In genomic region chr10:110993024-110993693, GRCh38 we compare ENCODE assay signal across 9 cellular contexts.
A peak's percentile ranks its signal among the peaks of the same experiment; 100 is the strongest.
DNase-seq lines count a peak whose midpoint lies in the region; ATAC-seq, FAIRE-seq and TF ChIP-seq lines count a peak whose summit lies in the region.
"Had no signal": no experiment of that assay in that cellular context is flagged by ENCODE, and none has a peak within 500 bp of the region (broad histone marks: within the 10 kb centered on the region; RNA-seq: fewer than 3 reads in every experiment).

No MANE protein-coding gene starts in this region.

- 0 out of 2 replicates have a peak, but pooled peaks cover 3% of the 10 kb centered on the region for H3K36me3 ChIP-seq in DND-41 (ENCODE audit: insufficient read depth, low read length)

- H3K27me3 ChIP-seq in DND-41 (ENCODE audit: insufficient read depth, low read length, poor library complexity): no peaks in the 10 kb centered on the region
- H3K27me3 ChIP-seq: testis had no signal

- H3K4me2 ChIP-seq in DND-41 (ENCODE audit: insufficient read depth, low read length): peak overlapping the region; percentile 30

- H2AFZ ChIP-seq in DND-41 (ENCODE audit: low read depth, low read length): no peak overlapping the region

- peak; percentile 55 for FAIRE-seq in islet of Langerhans (lab: Jason Lieb, UNC)

- H3K4me1 ChIP-seq in DND-41 (ENCODE audit: insufficient read depth, low read length): peaks cover 27% of the 10 kb centered on the region

- H3K9ac ChIP-seq in DND-41 (ENCODE audit: low read depth, low read length): no peak overlapping the region; the same call in 1 of the 2 replicates

- peaks cover 44% of the 10 kb centered on the region for H3K4me1 Mint-ChIP-seq in activated CD8-positive, alpha-beta T cell treated with anti-CD3 and anti-CD28 coated beads for 36 hours (ENCODE audit: low read depth)

- peaks cover 3% of the 10 kb centered on the region; the same call in 1 of the 2 replicates for H4K20me1 ChIP-seq in DND-41 (ENCODE audit: insufficient read depth, low read length)

- no peak overlapping the region for H3K27ac ChIP-seq in DND-41 (ENCODE audit: low read length)

- POLR2A ChIA-PET in activated CD8-positive, alpha-beta T cell treated with anti-CD3 and anti-CD28 coated beads for 36 hours (lab: Charles Lee): interaction anchor here (0.6 kb wide), 1 partner anchor 250 kb away, joined by 3 read pairs; no protein-coding TSS in a partner anchor

- no peak for TF ChIP-seq CTCF in DND-41 (IDR thresholded peaks at IDR 0.05; ENCODE audit: borderline replicate concordance, extremely low read depth, low read length, poor library complexity, severe bottlenecking)
- TF ChIP-seq CTCF in activated CD8-positive, alpha-beta T cell treated with anti-CD3 and anti-CD28 coated beads for 36 hours (IDR thresholded peaks at IDR 0.05): no peak

- H3K4me3 Mint-ChIP-seq in activated CD8-positive, alpha-beta T cell treated with anti-CD3 and anti-CD28 coated beads for 36 hours: peak overlapping the region; percentile 48

- intact Hi-C loops in activated CD8-positive, alpha-beta T cell treated with anti-CD3 and anti-CD28 coated beads for 36 hours (cut with micrococcal nuclease): loop anchor here (5.0 kb wide), 1 partner anchor 71 kb away; no protein-coding TSS in a partner anchor
- intact Hi-C loops in left colon (cut with DNase I, micrococcal nuclease): no loop called here

- H3K27me3 Mint-ChIP-seq in activated CD8-positive, alpha-beta T cell treated with anti-CD3 and anti-CD28 coated beads for 36 hours: no peaks in the 10 kb centered on the region

- H3K9me3 ChIP-seq in DND-41 (ENCODE audit: insufficient read depth, low read length, severe bottlenecking): no peaks in the 10 kb centered on the region
- H3K9me3 ChIP-seq: testis had no signal

- peak overlapping the region; percentile 46 for H3K27ac Mint-ChIP-seq in activated CD8-positive, alpha-beta T cell treated with anti-CD3 and anti-CD28 coated beads for 36 hours

- no peak overlapping the region for H3K4me3 ChIP-seq in DND-41 (ENCODE audit: low read depth in 1 of 2, low read length in 2 of 2)
- H3K4me3 ChIP-seq: testis had no signal

- CTCF ChIA-PET in activated CD8-positive, alpha-beta T cell treated with anti-CD3 and anti-CD28 coated beads for 36 hours (lab: Charles Lee): interaction anchor here (0.7 to 2.2 kb wide), 3 partner anchors 10 to 219 kb away, joined by 3 to 5 read pairs (median 3); no protein-coding TSS in a partner anchor

- H3K9me3 Mint-ChIP-seq in activated CD8-positive, alpha-beta T cell treated with anti-CD3 and anti-CD28 coated beads for 36 hours: no peaks in the 10 kb centered on the region

- ATAC-seq in DND-41 (ENCODE audit: insufficient read depth, low read depth) (peak; percentile 99), GM21786 (IDR thresholded peaks at IDR 0.05; ENCODE audit: unreplicated experiment) (peak; percentile 46), GM21737 (IDR thresholded peaks at IDR 0.05; ENCODE audit: unreplicated experiment) (no peak), left colon (no peak)
- peak; percentile 98 for ATAC-seq in activated CD8-positive, alpha-beta T cell treated with anti-CD3 and anti-CD28 coated beads for 36 hours

- H3K79me2 ChIP-seq in DND-41 (ENCODE audit: insufficient read depth, low read length): peaks cover 24% of the 10 kb centered on the region

- H3K36me3 Mint-ChIP-seq in activated CD8-positive, alpha-beta T cell treated with anti-CD3 and anti-CD28 coated beads for 36 hours (ENCODE audit: low read depth): peaks cover 27% of the 10 kb centered on the region

- DNase-seq in DND-41 (peak; percentile 22), NCI-H526 treated with DMSO at 0.1 percent for 48 hours (lab: John Stamatoyannopoulos, UW) (no peak), left colon (no peak)
- DNase-seq in activated CD8-positive, alpha-beta T cell treated with anti-CD3 and anti-CD28 coated beads for 36 hours: peak; percentile 43
- no peak for DNase-seq in stimulated activated naive CD4-positive, alpha-beta T cell treated with Interleukin-2 at 50 U/mL for 16 hours (lab: John Stamatoyannopoulos, UW)

Comparison
In these comparisons a context has a peak if more than half of its experiments do, and no peak if none do; other contexts are left out.
1. ATAC-seq: peak in DND-41 (single experiment), GM21786 (single experiment) and activated CD8-positive, alpha-beta T cell treated with anti-CD3 and anti-CD28 coated beads for 36 hours (single experiment); none in GM21737 (single experiment) and left colon (single experiment).
2. DNase-seq: peak in DND-41 (single experiment) and activated CD8-positive, alpha-beta T cell treated with anti-CD3 and anti-CD28 coated beads for 36 hours (single experiment); none in stimulated activated naive CD4-positive, alpha-beta T cell treated with Interleukin-2 at 50 U/mL for 16 hours (single experiment), NCI-H526 treated with DMSO at 0.1 percent for 48 hours (single experiment) and left colon (0 of 2).